ENCODE assay signal across 13 cellular contexts in genomic region chr18:6624271-6624670, GRCh38.
DNase-seq lines count a peak whose midpoint lies in the region; ATAC-seq and TF ChIP-seq lines count a peak whose summit lies in the region.
"Had no signal": no experiment of that assay in that cellular context is flagged by ENCODE, and none has a peak within 500 bp of the region (broad histone marks: within the 10 kb centered on the region; RNA-seq: fewer than 3 reads in every experiment).

No MANE protein-coding gene starts in this region.

- H3K27ac ChIP-seq in substantia nigra (ENCODE audit: low read depth, low read length, poor library complexity, severe bottlenecking), result no peak overlapping the region
- H3K27ac ChIP-seq: ascending aorta, gastrocnemius medialis had no signal

- no peak overlapping the region for H3K4me3 ChIP-seq in fibroblast of the aortic adventitia (ENCODE audit: low read depth, low read length)
- H3K4me3 ChIP-seq: ascending aorta, gastrocnemius medialis had no signal

- H3K36me3 Mint-ChIP-seq in osteocyte (ENCODE audit: unreplicated experiment), result no peaks in the 10 kb centered on the region

- DNase-seq in EH (ENCODE audit: low read depth), result peak; percentile 75
- peak; percentile 22 for DNase-seq in SW480 (ENCODE audit: low spot score)
- peak; percentile 63 for DNase-seq in fibroblast of the aortic adventitia (ENCODE audit: low read depth)
- DNase-seq in osteocyte (ENCODE audit: extremely low spot score, unreplicated experiment), result no peak
- no peak for DNase-seq in substantia nigra (lab: John Stamatoyannopoulos, UW)
- DNase-seq in cerebellar cortex (ENCODE audit: low spot score), result no peak
- DNase-seq: activated CD8-positive, alpha-beta memory T cell treated with anti-CD3 and anti-CD28 coated beads, Interleukin-2, amount 50 U/mL, for 48 hours; COR-L47; gastrocnemius medialis; NCI-H1417 had no signal

- H3K27me3 Mint-ChIP-seq in osteocyte (ENCODE audit: unreplicated experiment), result no peaks in the 10 kb centered on the region

- peak overlapping the region; percentile 8 for H3K4me3 Mint-ChIP-seq in osteocyte (ENCODE audit: unreplicated experiment)

- peaks cover 63% of the 10 kb centered on the region for H3K4me1 Mint-ChIP-seq in osteocyte (ENCODE audit: unreplicated experiment)

- TF ChIP-seq CTCF in fibroblast of the aortic adventitia (IDR thresholded peaks at IDR 0.05; ENCODE audit: insufficient read depth, low read length), result no peak
- no peak for TF ChIP-seq CTCF in osteocyte (IDR thresholded peaks at IDR 0.05)

- H3K9me3 Mint-ChIP-seq in osteocyte (ENCODE audit: unreplicated experiment), result no peaks in the 10 kb centered on the region

- peak overlapping the region; percentile 82 for H3K27ac Mint-ChIP-seq in osteocyte (ENCODE audit: unreplicated experiment)

- ATAC-seq in GM19467 (IDR thresholded peaks at IDR 0.05; ENCODE audit: unreplicated experiment), result no peak
- no peak for ATAC-seq in HG03469 (IDR thresholded peaks at IDR 0.05; ENCODE audit: unreplicated experiment)
- ATAC-seq: gastrocnemius medialis had no signal

Comparison
In these comparisons a context has a peak if more than half of its experiments do, and no peak if none do; other contexts are left out.
1. DNase-seq: peak in EH (single experiment), SW480 (single experiment) and fibroblast of the aortic adventitia (single experiment); none in osteocyte (single experiment), substantia nigra (0 of 49) and cerebellar cortex (single experiment).